ENCODE assay signal across 15 cellular contexts in the genomic region with DNA sequence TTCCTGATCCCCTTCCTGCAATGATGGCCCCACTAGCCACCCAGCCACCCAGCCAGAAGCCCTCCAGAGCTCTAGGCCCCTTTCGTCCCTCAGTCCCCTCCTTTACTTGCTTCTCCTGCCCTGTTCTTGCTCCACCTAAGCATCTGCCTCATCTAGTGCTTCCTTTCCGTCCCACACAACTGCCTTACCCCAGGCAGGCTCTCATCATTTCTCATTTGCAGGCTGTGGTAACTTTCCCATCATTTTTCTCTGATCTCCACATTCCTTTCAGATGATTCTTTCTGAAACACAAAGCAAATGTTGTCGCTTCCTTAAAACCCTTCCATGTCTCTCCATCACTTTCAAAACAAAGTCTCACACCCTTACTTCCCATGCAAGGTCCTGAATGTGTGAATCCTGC.
A peak's percentile ranks its signal among the peaks of the same experiment; 100 is the strongest.
DNase-seq lines count a peak whose midpoint lies in the region; ATAC-seq and TF ChIP-seq lines count a peak whose summit lies in the region.
"Had no signal": no experiment of that assay in that cellular context is flagged by ENCODE, and none has a peak within 500 bp of the region (broad histone marks: within the 10 kb centered on the region; RNA-seq: fewer than 3 reads in every experiment).

No MANE protein-coding gene starts in this region.

- no peak overlapping the region for H3K18ac ChIP-seq in mesenchymal stem cell (ENCODE audit: low read depth in 1 of 2, low read length in 2 of 2)

- CTCF ChIA-PET in PC-3 (lab: Charles Lee) = no interaction called here
- CTCF ChIA-PET in mammary epithelial cell (lab: Charles Lee; ENCODE audit: low non-redundant PET) = no interaction called here
- CTCF ChIA-PET in HEK293T (lab: Yijun Ruan, JAX) = interaction anchor here (0.6 kb wide), 1 partner anchor 420 kb away, joined by 3 read pairs; no protein-coding TSS in a partner anchor

- TF ChIP-seq CTCF in PC-3 (conservative IDR thresholded peaks at IDR 0.05; ENCODE audit: low read depth, low read length) = no peak
- no peak for TF ChIP-seq CTCF in mammary epithelial cell (conservative IDR thresholded peaks at IDR 0.05 in 1 of 2, IDR thresholded peaks at IDR 0.05 in 1 of 2; ENCODE audit: extremely low read depth in 1 of 2, insufficient read depth in 1 of 2, low read depth in 1 of 2, low read length in 2 of 2)

- H3K4me3 ChIP-seq in PC-3 (ENCODE audit: low read length) (no peak overlapping the region), mammary epithelial cell (replicated peaks in 1 of 3; ENCODE audit: insufficient read depth in 1 of 3, low read depth in 2 of 3, low read length in 3 of 3) (no peak overlapping the region), mesenchymal stem cell (ENCODE audit: insufficient read depth in 1 of 2, low read depth in 1 of 2, low read length in 2 of 2) (no peak overlapping the region)
- H3K4me3 ChIP-seq: mucosa of descending colon, right lobe of liver had no signal

- DNase-seq in Daoy (ENCODE audit: low read depth) (peak; percentile 44), PC-3 (peak; percentile 60), mammary epithelial cell (peak; percentile 52), mesenchymal stem cell (no peak), amygdala (lab: John Stamatoyannopoulos, UW) (no peak), HEK293T (ENCODE audit: extremely low spot score) (no peak), NCI-H2171 (lab: John Stamatoyannopoulos, UW) (no peak)
- DNase-seq: activated CD4-positive, CD25-positive, alpha-beta regulatory T cell; head of caudate nucleus; mucosa of descending colon; right lobe of liver; stimulated activated CD4-positive, alpha-beta T cell treated with anti-CD3 and anti-CD28 coated beads, Interleukin-2, amount 100 ng/mL, for 48 hours; T-helper 2 cell had no signal

- H3K4me2 ChIP-seq in PC-3 (ENCODE audit: low read length) (peak overlapping the region; percentile 76), mammary epithelial cell (ENCODE audit: insufficient read depth, low read depth, low read length) (peak overlapping the region; percentile 78), mesenchymal stem cell (ENCODE audit: low read length, poor library complexity, severe bottlenecking) (no peak overlapping the region)

- H3K4ac ChIP-seq in mesenchymal stem cell (ENCODE audit: low read depth in 1 of 2, low read length in 2 of 2) = no peak overlapping the region

- H4K8ac ChIP-seq in mesenchymal stem cell (ENCODE audit: low read length) = no peak overlapping the region

- no peaks in the 10 kb centered on the region for H4K20me1 ChIP-seq in PC-3 (ENCODE audit: low read length)
- no peaks in the 10 kb centered on the region for H4K20me1 ChIP-seq in mammary epithelial cell (ENCODE audit: insufficient read depth, low read length)

- no peak overlapping the region for H3K9ac ChIP-seq in PC-3 (ENCODE audit: low read length)
- H3K9ac ChIP-seq in mammary epithelial cell (ENCODE audit: insufficient read depth, low read length) = no peak overlapping the region
- no peak overlapping the region for H3K9ac ChIP-seq in mesenchymal stem cell (ENCODE audit: low read length)

- H3K27me3 ChIP-seq in PC-3 (ENCODE audit: low read length) (no peaks in the 10 kb centered on the region), mammary epithelial cell (ENCODE audit: insufficient read depth, low read length) (no peaks in the 10 kb centered on the region), mesenchymal stem cell (ENCODE audit: control insufficient read depth in 1 of 2, insufficient read depth in 1 of 2, low read length in 2 of 2) (no peaks in the 10 kb centered on the region)
- H3K27me3 ChIP-seq: right lobe of liver had no signal

- dilution Hi-C loops in mammary epithelial cell (cut with HindIII; ENCODE audit: low sequenced_read_pairs) = no loop called here

- H2BK15ac ChIP-seq in mesenchymal stem cell (ENCODE audit: low read depth, poor library complexity, severe bottlenecking) = no peak overlapping the region

- H2AFZ ChIP-seq in PC-3 (ENCODE audit: low read length) (peak overlapping the region; percentile 65; the same call in 1 of the 2 replicates), mammary epithelial cell (ENCODE audit: low read depth, low read length) (peak overlapping the region; percentile 58), mesenchymal stem cell (ENCODE audit: low read depth, low read length) (no peak overlapping the region)

- no peaks in the 10 kb centered on the region for H3K79me2 ChIP-seq in PC-3 (ENCODE audit: low read length)
- no peaks in the 10 kb centered on the region for H3K79me2 ChIP-seq in mammary epithelial cell (ENCODE audit: insufficient read depth, low read length)

- H2BK120ac ChIP-seq in mesenchymal stem cell (ENCODE audit: low read depth, low read length) = no peak overlapping the region

- ATAC-seq in PC-3 (peak; percentile 56), GM21381 (IDR thresholded peaks at IDR 0.05; ENCODE audit: unreplicated experiment) (no peak)
- ATAC-seq: activated T-helper 17 cell treated with anti-CD3 and anti-CD28 coated beads, Interleukin-2, amount 50 U/mL, for 72 hours; mucosa of descending colon; right lobe of liver had no signal

- H3F3A ChIP-seq in PC-3 (ENCODE audit: low read length, unreplicated experiment) = no peaks in the 10 kb centered on the region

- BruUV-seq in PC-3 (replicated peaks; lab: Mats Ljungman, UMichigan) (no TSS peak), mammary epithelial cell (replicated peaks; lab: Mats Ljungman, UMichigan) (no TSS peak)

- in situ Hi-C loops in mammary epithelial cell (cut with MboI; ENCODE audit: low sequenced_read_pairs in 2 of 2) = loop anchor here in 1 of 2 donors (25.0 kb wide), 1 partner anchor 101 kb away; no protein-coding TSS in a partner anchor

- no peak overlapping the region for H2AK5ac ChIP-seq in mesenchymal stem cell (ENCODE audit: low read length, severe bottlenecking)

- peaks cover 37% of the 10 kb centered on the region for H3K4me1 ChIP-seq in PC-3 (ENCODE audit: insufficient read depth, low read length)
- peaks cover 27% of the 10 kb centered on the region for H3K4me1 ChIP-seq in mammary epithelial cell (ENCODE audit: insufficient read depth, low read length)
- H3K4me1 ChIP-seq in mesenchymal stem cell (ENCODE audit: control insufficient read depth, insufficient read depth, low read depth, low read length) = peaks cover 11% of the 10 kb centered on the region
- H3K4me1 ChIP-seq: right lobe of liver had no signal

- no peak overlapping the region for H4K91ac ChIP-seq in mesenchymal stem cell (ENCODE audit: low read length)

- H3K36me3 ChIP-seq in PC-3 (ENCODE audit: low read depth, low read length) (no peaks in the 10 kb centered on the region), mammary epithelial cell (ENCODE audit: insufficient read depth, low read length) (no peaks in the 10 kb centered on the region), mesenchymal stem cell (ENCODE audit: control insufficient read depth in 1 of 2, insufficient read depth in 2 of 2, low read depth in 1 of 2, low read length in 2 of 2) (no peaks in the 10 kb centered on the region)
- H3K36me3 ChIP-seq: right lobe of liver had no signal

- H3K27ac ChIP-seq in PC-3 (ENCODE audit: low read length) = no peak overlapping the region; the same call in 1 of the 2 replicates
- H3K27ac ChIP-seq in mammary epithelial cell (ENCODE audit: insufficient read depth, low read depth, low read length) = no peak overlapping the region
- peak overlapping the region; percentile 73 for H3K27ac ChIP-seq in mesenchymal stem cell (ENCODE audit: low read length, poor library complexity, severe bottlenecking)
- H3K27ac ChIP-seq: right lobe of liver had no signal

- WGBS in mammary epithelial cell (ENCODE audit: low coverage, missing lambda C conversion rate) = 24% methylated on average over 3 of the region's 3 CpGs
- 40% methylated on average over 3 of the region's 3 CpGs for WGBS in mesenchymal stem cell

- intact Hi-C loops in PC-3 (cut with micrococcal nuclease) (loop anchor here (10.0 kb wide), 1 partner anchor 1247 kb away; no protein-coding TSS in a partner anchor), mammary epithelial cell (cut with micrococcal nuclease) (no loop called here)

- H2BK5ac ChIP-seq in mesenchymal stem cell (ENCODE audit: low read depth, low read length, poor library complexity, severe bottlenecking) = no peak overlapping the region

- H3K23ac ChIP-seq in mesenchymal stem cell (ENCODE audit: low read length in 2 of 2) = no peak overlapping the region

- POLR2A ChIA-PET in PC-3 (lab: Charles Lee; ENCODE audit: unreplicated experiment) (interaction anchor here (0.6 kb wide), 1 partner anchor 1493 kb away, joined by 4 read pairs; no protein-coding TSS in a partner anchor), HEK293T (lab: Yijun Ruan, JAX) (no interaction called here)

- H3K14ac ChIP-seq in mesenchymal stem cell (ENCODE audit: low read length in 2 of 2) = no peak overlapping the region

- H3K79me1 ChIP-seq in mesenchymal stem cell (replicated peaks; ENCODE audit: low read length, poor library complexity, severe bottlenecking) = no peaks in the 10 kb centered on the region

- no peaks in the 10 kb centered on the region for H3K9me2 ChIP-seq in PC-3 (replicated peaks; ENCODE audit: low read length)

- H2BK12ac ChIP-seq in mesenchymal stem cell (ENCODE audit: low read length in 2 of 2) = no peak overlapping the region

- H3K9me3 ChIP-seq in PC-3 (ENCODE audit: low read length) (no peaks in the 10 kb centered on the region), mammary epithelial cell (replicated peaks; ENCODE audit: insufficient read depth, low read length) (no peaks in the 10 kb centered on the region), mesenchymal stem cell (ENCODE audit: control insufficient read depth, low read length) (no peaks in the 10 kb centered on the region)
- H3K9me3 ChIP-seq: mucosa of descending colon, right lobe of liver had no signal

TF ChIP-seq in HEK293T, 16 proteins besides CTCF, POLR2A, EP300 and RAD21:
- TF ChIP-seq CTBP1 (IDR thresholded peaks at IDR 0.05; ENCODE audit: borderline replicate concordance) (no peak), SP1 (IDR thresholded peaks at IDR 0.05) (no peak), NFRKB (IDR thresholded peaks at IDR 0.05) (no peak), FOXM1 (IDR thresholded peaks at IDR 0.05; ENCODE audit: borderline replicate concordance) (no peak), TARDBP (IDR thresholded peaks at IDR 0.05) (no peak), PKNOX1 (IDR thresholded peaks at IDR 0.05) (no peak), LEF1 (IDR thresholded peaks at IDR 0.05; ENCODE audit: borderline replicate concordance) (no peak), ARNT (IDR thresholded peaks at IDR 0.05) (no peak), ELF4 (IDR thresholded peaks at IDR 0.05) (no peak), SUZ12 (IDR thresholded peaks at IDR 0.05) (no peak), BHLHE40 (IDR thresholded peaks at IDR 0.05; ENCODE audit: borderline replicate concordance) (no peak)

Comparison
In these comparisons a context has a peak if more than half of its experiments do, and no peak if none do; other contexts are left out.
1. DNase-seq: peak in Daoy (single experiment), PC-3 (single experiment) and mammary epithelial cell (single experiment); none in mesenchymal stem cell (single experiment), amygdala (0 of 56), HEK293T (single experiment) and NCI-H2171 (single experiment).